Comparison of ENCODE assay signal across 1 cellular context in the genomic region with DNA sequence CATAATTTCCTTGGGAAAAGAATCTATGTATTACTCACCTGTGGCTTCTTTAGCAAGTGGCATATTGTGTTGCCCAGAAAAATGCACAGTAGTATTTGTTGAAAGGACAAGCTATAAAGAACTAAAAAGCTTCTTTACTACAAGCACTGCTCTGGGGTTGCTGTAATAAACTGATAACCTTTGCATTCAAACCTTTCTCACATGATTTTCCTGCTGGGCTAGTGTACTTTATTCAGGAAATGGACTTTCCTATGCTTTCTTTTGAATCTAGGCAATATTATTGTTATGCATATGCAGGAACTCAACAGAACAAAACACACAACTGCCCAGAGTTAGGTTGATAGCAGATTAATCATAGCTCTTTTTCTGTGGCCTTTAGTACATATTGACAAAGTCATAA.
TF ChIP-seq lines count a peak whose summit lies in the region.

No MANE protein-coding gene starts in this region.

TF ChIP-seq in endothelial cell of umbilical vein, 7 proteins besides CTCF, POLR2A, EP300 and RAD21:
- TF ChIP-seq FOS (IDR thresholded peaks at IDR 0.05; ENCODE audit: borderline replicate concordance, insufficient read depth, low read length) (no peak), EZH2 (IDR thresholded peaks at IDR 0.05; ENCODE audit: borderline replicate concordance, low read depth, low read length, severe bottlenecking) (no peak), POLR2AphosphoS5 (IDR thresholded peaks at IDR 0.05; ENCODE audit: insufficient read depth, low read depth, low read length) (no peak), MYC (IDR thresholded peaks at IDR 0.05; ENCODE audit: low read depth, low read length) (no peak), GATA2 (IDR thresholded peaks at IDR 0.05; ENCODE audit: insufficient read depth, insufficient read length, low read depth, low read length) (no peak), JUN (IDR thresholded peaks at IDR 0.05; ENCODE audit: borderline replicate concordance, insufficient read depth, insufficient read length, low read depth) (no peak)
- TF ChIP-seq, protein P1, sequence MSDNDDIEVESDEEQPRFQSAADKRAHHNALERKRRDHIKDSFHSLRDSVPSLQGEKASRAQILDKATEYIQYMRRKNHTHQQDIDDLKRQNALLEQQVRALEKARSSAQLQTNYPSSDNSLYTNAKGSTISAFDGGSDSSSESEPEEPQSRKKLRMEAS (IDR thresholded peaks at IDR 0.05; ENCODE audit: insufficient read depth, insufficient read length): no peak
